9 cellular contexts compared by ENCODE assay signal in the genomic region with DNA sequence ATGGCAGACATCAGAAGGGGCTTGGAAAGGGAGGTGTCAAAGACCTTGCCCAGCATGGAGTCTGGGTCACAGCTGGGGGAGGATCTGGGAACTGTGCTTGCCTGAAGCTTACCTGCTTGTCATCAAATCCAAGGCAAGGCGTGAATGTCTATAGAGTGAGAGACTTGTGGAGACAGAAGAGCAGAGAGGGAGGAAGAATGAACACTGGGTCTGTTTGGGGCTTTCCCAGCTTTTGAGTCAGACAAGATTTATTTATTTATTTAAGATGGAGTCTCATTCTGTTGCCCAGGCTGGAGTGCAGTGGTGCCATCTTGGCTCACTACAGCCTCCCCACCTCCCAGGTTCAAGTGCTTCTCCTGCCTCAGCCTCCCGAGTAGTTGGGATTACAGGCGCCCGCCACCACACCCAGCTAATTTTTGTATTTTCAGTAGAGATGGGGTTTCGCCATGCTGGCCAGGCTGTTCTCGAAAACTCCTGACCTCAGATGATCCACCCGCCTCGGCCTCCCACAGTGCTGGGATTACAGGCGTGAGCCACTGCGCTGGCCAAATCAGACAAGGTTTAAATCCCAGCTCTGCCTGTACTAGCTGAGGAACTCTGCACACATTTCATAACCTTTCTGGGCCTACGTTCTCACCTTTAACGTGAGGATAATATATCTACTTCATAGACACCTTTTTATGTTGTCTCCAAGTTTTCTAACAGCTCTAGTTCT. TPM values are rescaled to one million over a fixed set of nuclear protein-coding genes. Genes with fewer than 3 reads are reported as not detected.
A peak's percentile ranks its signal among the peaks of the same experiment; 100 is the strongest.
DNase-seq lines count a peak whose midpoint lies in the region; ATAC-seq and TF ChIP-seq lines count a peak whose summit lies in the region.
"Not testable (repeated sequence)": the region's sequence is repeated elsewhere in the genome, so short reads cannot be mapped to it uniquely, and the experiment has no call there.
"Had no signal": no experiment of that assay in that cellular context is flagged by ENCODE, and none has a peak within 500 bp of the region (broad histone marks: within the 10 kb centered on the region; RNA-seq: fewer than 3 reads in every experiment).

No MANE protein-coding gene starts in this region.

- CTCF ChIA-PET in activated CD4-positive, alpha-beta T cell treated with anti-CD3 and anti-CD28 coated beads for 36 hours (lab: Charles Lee) = interaction anchor here (0.7 to 2.6 kb wide), 5 partner anchors 9 to 52 kb away, joined by 4 to 10 read pairs (median 5); no protein-coding TSS in a partner anchor
- CTCF ChIA-PET in MCF 10A (lab: Yijun Ruan, JAX) = interaction anchor here (0.5 to 2.0 kb wide), 7 partner anchors 9 to 195 kb away, joined by 3 to 6 read pairs (median 3); no protein-coding TSS in a partner anchor

- TF ChIP-seq CTCF in MCF 10A (IDR thresholded peaks at IDR 0.05; ENCODE audit: unreplicated experiment); fibroblast of the aortic adventitia (IDR thresholded peaks at IDR 0.05; ENCODE audit: insufficient read depth, low read length); neural progenitor cell (IDR thresholded peaks at IDR 0.05): not testable (repeated sequence)

- H3K27ac Mint-ChIP-seq in activated CD4-positive, alpha-beta T cell treated with anti-CD3 and anti-CD28 coated beads for 36 hours = peak overlapping the region; percentile 42
- peak overlapping the region; percentile 16 for H3K27ac Mint-ChIP-seq in MCF 10A (ENCODE audit: low read depth, unreplicated experiment)
- H3K27ac Mint-ChIP-seq in neural progenitor cell = peak overlapping the region; percentile 50

- not testable (repeated sequence) for BruUV-seq in MCF 10A (replicated peaks; lab: Mats Ljungman, UMichigan)

- not testable (repeated sequence) for H3K9me3 Mint-ChIP-seq in activated CD4-positive, alpha-beta T cell treated with anti-CD3 and anti-CD28 coated beads for 36 hours (ENCODE audit: low read depth); MCF 10A (ENCODE audit: unreplicated experiment); neural progenitor cell

- H3K4me1 Mint-ChIP-seq in activated CD4-positive, alpha-beta T cell treated with anti-CD3 and anti-CD28 coated beads for 36 hours = peaks cover 14% of the 10 kb centered on the region
- peaks cover 11% of the 10 kb centered on the region for H3K4me1 Mint-ChIP-seq in MCF 10A (ENCODE audit: insufficient read depth, unreplicated experiment)
- not testable (repeated sequence) for H3K4me1 Mint-ChIP-seq in neural progenitor cell

- not testable (repeated sequence) for H4K20me1 ChIP-seq in neural progenitor cell (ENCODE audit: low read depth)

- H3F3A ChIP-seq in neural progenitor cell (ENCODE audit: low read depth) = not testable (repeated sequence)

- not testable (repeated sequence) for H3K27me3 Mint-ChIP-seq in activated CD4-positive, alpha-beta T cell treated with anti-CD3 and anti-CD28 coated beads for 36 hours; MCF 10A (ENCODE audit: insufficient read depth, unreplicated experiment); neural progenitor cell (ENCODE audit: insufficient read depth, low read depth)

- POLR2A ChIA-PET in activated CD4-positive, alpha-beta T cell treated with anti-CD3 and anti-CD28 coated beads for 36 hours (lab: Charles Lee) = not testable (repeated sequence)
- POLR2A ChIA-PET in MCF 10A (lab: Yijun Ruan, JAX) = interaction anchor here (0.6 to 5.1 kb wide), 7 partner anchors 8 to 57 kb away, joined by 3 to 35 read pairs (median 3); no protein-coding TSS in a partner anchor

- ATAC-seq in activated CD4-positive, alpha-beta T cell treated with anti-CD3 and anti-CD28 coated beads for 36 hours = peak; percentile 51
- peak; percentile 7 for ATAC-seq in stimulated activated naive CD8-positive, alpha-beta T cell treated with anti-CD3 and anti-CD28 coated beads, Interleukin-15, Interleukin-2, amounts not matched to agents 100 U/mL and 50 U/mL, for 24 hours

- H3K79me2 ChIP-seq in ACC112 (ENCODE audit: control insufficient read depth, insufficient read depth, low read length, unreplicated experiment); neural progenitor cell (ENCODE audit: low read depth): not testable (repeated sequence)

- intact Hi-C loops in activated CD4-positive, alpha-beta T cell treated with anti-CD3 and anti-CD28 coated beads for 36 hours (cut with DNase I, micrococcal nuclease); MCF 10A (cut with micrococcal nuclease): not testable (repeated sequence)

- peaks cover 10% of the 10 kb centered on the region for H3K4me1 ChIP-seq in ACC112 (ENCODE audit: control insufficient read depth, insufficient read depth, low read length, unreplicated experiment)
- H3K4me1 ChIP-seq in neural progenitor cell = not testable (repeated sequence)

- peak; percentile 39 for DNase-seq in HT1080 (ENCODE audit: low read depth)
- DNase-seq in activated CD4-positive, alpha-beta T cell treated with anti-CD3 and anti-CD28 coated beads for 36 hours; neural progenitor cell (ENCODE audit: low spot score); stimulated activated naive CD8-positive, alpha-beta T cell treated with anti-CD3 and anti-CD28 coated beads, Interleukin-15, Interleukin-2, amounts not matched to agents 100 U/mL and 50 U/mL, for 24 hours: not testable (repeated sequence)
- peak; percentile 11 for DNase-seq in MCF 10A (ENCODE audit: unreplicated experiment)
- peak; percentile 53 for DNase-seq in fibroblast of the aortic adventitia (ENCODE audit: low read depth)
- peak; percentile 5 for DNase-seq in kidney glomerular epithelial cell (lab: John Stamatoyannopoulos, UW)

- H3K27me3 ChIP-seq in ACC112 (ENCODE audit: insufficient read depth, low read length); neural progenitor cell: not testable (repeated sequence)

- H3K4me3 ChIP-seq in ACC112 (ENCODE audit: low read depth, low read length); fibroblast of the aortic adventitia (ENCODE audit: low read depth, low read length); neural progenitor cell: not testable (repeated sequence)

- H3K9me3 ChIP-seq in neural progenitor cell (ENCODE audit: low read depth) = not testable (repeated sequence)

- H3K36me3 Mint-ChIP-seq in activated CD4-positive, alpha-beta T cell treated with anti-CD3 and anti-CD28 coated beads for 36 hours (ENCODE audit: low read depth); MCF 10A (ENCODE audit: insufficient read depth, unreplicated experiment): not testable (repeated sequence)
- peaks cover 17% of the 10 kb centered on the region for H3K36me3 Mint-ChIP-seq in neural progenitor cell

- H3K27ac ChIP-seq in ACC112 (ENCODE audit: low read depth, low read length) = peak overlapping the region; percentile 53
- not testable (repeated sequence) for H3K27ac ChIP-seq in neural progenitor cell

- H3K9ac ChIP-seq in neural progenitor cell = not testable (repeated sequence)

- H3K36me3 ChIP-seq in ACC112 (ENCODE audit: insufficient read depth, low read length) = peaks cover 20% of the 10 kb centered on the region
- not testable (repeated sequence) for H3K36me3 ChIP-seq in neural progenitor cell

- not testable (repeated sequence) for H2AFZ ChIP-seq in ACC112 (ENCODE audit: low read length, unreplicated experiment); neural progenitor cell (replicated peaks)

- H3K4me3 Mint-ChIP-seq in activated CD4-positive, alpha-beta T cell treated with anti-CD3 and anti-CD28 coated beads for 36 hours; MCF 10A (ENCODE audit: unreplicated experiment); neural progenitor cell: not testable (repeated sequence)

- not testable (repeated sequence) for H3K4me2 ChIP-seq in neural progenitor cell

RNA-seq across cellular contexts. Expression of a gene that starts 11.3 kb away (rescaled TPM):
- 2.0 and 2.6 TPM in 2 replicates for total RNA-seq in HT1080 (2014; rRNA removed; shearing (Covaris generic))
- 0.08 and 0.78 TPM in 2 replicates for polyA plus RNA-seq in HT1080 (2015; cell fraction: cytosol; rRNA removed)
- 1.7 and 2.7 TPM in 2 replicates for polyA plus RNA-seq in HT1080 (2015; cell fraction: nucleus; rRNA removed)
- total RNA-seq in activated CD4-positive, alpha-beta T cell treated with anti-CD3 and anti-CD28 coated beads for 36 hours = under 1 TPM; 0.27 to 0.47 TPM
- total RNA-seq in MCF 10A (2022) = 1.8 TPM in 1 of 2 replicates, not detected in the other
- 161 and 450 TPM in 2 replicates for total RNA-seq in fibroblast of the aortic adventitia (ENCODE audit: low replicate concordance)
- 57.9 and 93.5 TPM in 2 replicates for total RNA-seq in neural progenitor cell (ENCODE audit: low replicate concordance)

RNA-seq across cellular contexts. Expression of a gene that starts 30.5 kb away (rescaled TPM):
- total RNA-seq in HT1080 (2014; rRNA removed; shearing (Covaris generic)) = 2.0 and 2.9 TPM in 2 replicates
- polyA plus RNA-seq in HT1080 (2015; cell fraction: cytosol; rRNA removed) = 0.28 and 0.57 TPM in 2 replicates
- 0.12 and 0.41 TPM in 2 replicates for polyA plus RNA-seq in HT1080 (2015; cell fraction: nucleus; rRNA removed)
- under 1 TPM in 1 of 2 experiments, not detected in 1; 0.12 TPM for total RNA-seq in activated CD4-positive, alpha-beta T cell treated with anti-CD3 and anti-CD28 coated beads for 36 hours
- total RNA-seq in MCF 10A (2022) (0.56 and 0.66 TPM in 2 replicates), fibroblast of the aortic adventitia (ENCODE audit: low replicate concordance) (0.18 and 1.3 TPM in 2 replicates), neural progenitor cell (ENCODE audit: low replicate concordance) (0.59 TPM in 1 of 2 replicates, not detected in the other)
- total RNA-seq: pulmonary artery endothelial cell had no signal

RNA-seq across cellular contexts. Expression of a gene that starts 48.7 kb away (rescaled TPM):
- 8.3 and 9.9 TPM in 2 replicates for total RNA-seq in HT1080 (2014; rRNA removed; shearing (Covaris generic))
- polyA plus RNA-seq in HT1080 (2015; cell fraction: cytosol; rRNA removed) = 8.5 and 8.6 TPM in 2 replicates
- polyA plus RNA-seq in HT1080 (2015; cell fraction: nucleus; rRNA removed) = 29.7 and 32.5 TPM in 2 replicates
- 1 to 10 TPM; 6.9 to 8.6 TPM for total RNA-seq in activated CD4-positive, alpha-beta T cell treated with anti-CD3 and anti-CD28 coated beads for 36 hours
- 17.4 and 19.4 TPM in 2 replicates for total RNA-seq in MCF 10A (2022)
- 27.7 and 39.6 TPM in 2 replicates for total RNA-seq in fibroblast of the aortic adventitia (ENCODE audit: low replicate concordance)
- 1.9 and 10.4 TPM in 2 replicates for total RNA-seq in neural progenitor cell (ENCODE audit: low replicate concordance)

RNA-seq across cellular contexts. Expression of a gene that starts 56.5 kb away (rescaled TPM):
- total RNA-seq in HT1080 (2014; rRNA removed; shearing (Covaris generic)) = 10.7 and 13.0 TPM in 2 replicates
- 5.6 and 5.7 TPM in 2 replicates for polyA plus RNA-seq in HT1080 (2015; cell fraction: cytosol; rRNA removed)
- 15.1 and 15.5 TPM in 2 replicates for polyA plus RNA-seq in HT1080 (2015; cell fraction: nucleus; rRNA removed)
- 10 to 100 TPM; 19.7 to 19.8 TPM for total RNA-seq in activated CD4-positive, alpha-beta T cell treated with anti-CD3 and anti-CD28 coated beads for 36 hours
- total RNA-seq in MCF 10A (2022) (8.3 and 13.6 TPM in 2 replicates), fibroblast of the aortic adventitia (ENCODE audit: low replicate concordance) (7.4 and 10.7 TPM in 2 replicates), neural progenitor cell (ENCODE audit: low replicate concordance) (24.0 and 24.4 TPM in 2 replicates)

RNA-seq across cellular contexts. Expression of a gene that starts 56.6 kb away (rescaled TPM):
- total RNA-seq in HT1080 (2014; rRNA removed; shearing (Covaris generic)) = 30.1 and 59.9 TPM in 2 replicates
- polyA plus RNA-seq in HT1080 (2015; cell fraction: cytosol; rRNA removed) = 57.9 and 65.6 TPM in 2 replicates
- 92.2 and 100 TPM in 2 replicates for polyA plus RNA-seq in HT1080 (2015; cell fraction: nucleus; rRNA removed)
- 100 to 1,000 TPM; 134 to 191 TPM for total RNA-seq in activated CD4-positive, alpha-beta T cell treated with anti-CD3 and anti-CD28 coated beads for 36 hours
- 60.3 and 62.7 TPM in 2 replicates for total RNA-seq in MCF 10A (2022)
- total RNA-seq in fibroblast of the aortic adventitia (ENCODE audit: low replicate concordance) = 19.3 and 41.2 TPM in 2 replicates
- total RNA-seq in neural progenitor cell (ENCODE audit: low replicate concordance) = 78.5 and 94.4 TPM in 2 replicates

Comparison
In these comparisons a context has a peak if more than half of its experiments do, and no peak if none do; other contexts are left out.
1. RNA of a gene that starts 11.3 kb away (total RNA-seq): 161 to 450 TPM in fibroblast of the aortic adventitia and 57.9 to 93.5 TPM in neural progenitor cell; 2.0 to 2.6 TPM in HT1080, 1.8 TPM in MCF 10A and 0.27 to 0.47 TPM in activated CD4-positive, alpha-beta T cell treated with anti-CD3 and anti-CD28 coated beads for 36 hours; every median in the first group is over 10 times any median in the second.
2. Peak in every context shown above with its lines, with median percentiles within 50 percentile points of each other: H3K27ac Mint-ChIP-seq.